8 cellular contexts compared by ENCODE assay signal in genomic region chr9:36399980-36400331, GRCh38. TPM values are rescaled to one million over a fixed set of nuclear protein-coding genes. Genes with fewer than 3 reads are reported as not detected.
DNase-seq lines count a peak whose midpoint lies in the region; ATAC-seq, FAIRE-seq and TF ChIP-seq lines count a peak whose summit lies in the region.

TSS of gene RNF38 (minus strand) at chr9:36400269. CDS start at chr9:36400108, 161 bp downstream.

- no peak for ATAC-seq in GM21381 (IDR thresholded peaks at IDR 0.05; ENCODE audit: unreplicated experiment)

- peak within 1 kb of the TSS; percentile 81 to 98 (median 90) for H3K4me3 ChIP-seq in BLaER1 treated with 17β-estradiol and CSF1 and Interleukin-3, amounts not matched to agents 10 nM and 100 nM
- H3K4me3 ChIP-seq in MG63 (peak within 1 kb of the TSS; percentile 69), choroid plexus epithelial cell (ENCODE audit: low read depth, low read length) (peak within 1 kb of the TSS; percentile 89)

- H3K36me3 ChIP-seq in BLaER1 treated with 17β-estradiol and CSF1 and Interleukin-3, amounts not matched to agents 10 nM and 100 nM = peaks cover 0 to 38% (median 13%) of the 10 kb centered on the region in 11 experiments; a peak in 16 of 22 replicates
- H3K36me3 ChIP-seq in MG63 = peaks cover 31% of the 10 kb centered on the region

- no peaks in the 10 kb centered on the region for H3K27me3 ChIP-seq in BLaER1 treated with 17β-estradiol and CSF1 and Interleukin-3, amounts not matched to agents 10 nM and 100 nM
- H3K27me3 ChIP-seq in MG63 = no peaks in the 10 kb centered on the region

- TF ChIP-seq CTCF in choroid plexus epithelial cell (conservative IDR thresholded peaks at IDR 0.05; ENCODE audit: low read depth, low read length) = no peak
- no peak for TF ChIP-seq CTCF in type B pancreatic cell (conservative IDR thresholded peaks at IDR 0.05)

- DNase-seq in MG63 (no peak), choroid plexus epithelial cell (ENCODE audit: low read depth) (no peak), lung microvascular endothelial cell (ENCODE audit: low read depth in 2 of 2) (no peak), type B pancreatic cell (ENCODE audit: extremely low spot score, unreplicated experiment) (no peak), NCI-H1092 (lab: John Stamatoyannopoulos, UW) (no peak), GM19239 (ENCODE audit: insufficient read length, low spot score) (no peak)

- no peaks in the 10 kb centered on the region for H3K27me3 Mint-ChIP-seq in type B pancreatic cell

- peak within 1 kb of the TSS; percentile 73 to 95 (median 88) for H3K4me2 ChIP-seq in BLaER1 treated with 17β-estradiol and CSF1 and Interleukin-3, amounts not matched to agents 10 nM and 100 nM

- H3K9ac ChIP-seq in BLaER1 treated with 17β-estradiol and CSF1 and Interleukin-3, amounts not matched to agents 10 nM and 100 nM = peak within 1 kb of the TSS; percentile 85 to 96 (median 92)

- peaks cover 30 to 60% (median 48%) of the 10 kb centered on the region in 10 experiments for H3K4me1 ChIP-seq in BLaER1 treated with 17β-estradiol and CSF1 and Interleukin-3, amounts not matched to agents 10 nM and 100 nM

- peak within 1 kb of the TSS; percentile 98 for H3K4me3 Mint-ChIP-seq in type B pancreatic cell

- H3K36me3 Mint-ChIP-seq in type B pancreatic cell = peaks cover 10% of the 10 kb centered on the region

- peak within 1 kb of the TSS; percentile 100 for H3K27ac Mint-ChIP-seq in type B pancreatic cell

- peak within 1 kb of the TSS; percentile 65 to 95 (median 93) for H3K27ac ChIP-seq in BLaER1 treated with 17β-estradiol and CSF1 and Interleukin-3, amounts not matched to agents 10 nM and 100 nM

- H3K9me3 ChIP-seq in BLaER1 treated with 17β-estradiol and CSF1 and Interleukin-3, amounts not matched to agents 10 nM and 100 nM (replicated peaks in 1 of 11) = no peaks in the 10 kb centered on the region
- H3K9me3 ChIP-seq in MG63 = peaks cover 18% of the 10 kb centered on the region

- H3K4me1 Mint-ChIP-seq in type B pancreatic cell (ENCODE audit: unreplicated experiment) = peaks cover 31% of the 10 kb centered on the region

- H3K9me3 Mint-ChIP-seq in type B pancreatic cell = no peaks in the 10 kb centered on the region

- peaks cover 24 to 85% (median 63%) of the 10 kb centered on the region in 11 experiments; a peak in 21 of 22 replicates for H4K20me1 ChIP-seq in BLaER1 treated with 17β-estradiol and CSF1 and Interleukin-3, amounts not matched to agents 10 nM and 100 nM

- FAIRE-seq in GM19239 (lab: Jason Lieb, UNC) = no peak

RNA-seq across cellular contexts. Expression of gene RNF38, which starts in this region (rescaled TPM):
- 11.0 and 13.3 TPM in 2 replicates for total RNA-seq in MG63 (2014; rRNA removed; shearing (Covaris generic); ENCODE audit: low replicate concordance)
- total RNA-seq in lung microvascular endothelial cell (17.2 and 21.0 TPM in 2 replicates), type B pancreatic cell (ENCODE audit: low replicate concordance) (34.7 and 39.9 TPM in 2 replicates)
